ENCODE assay signal across 15 cellular contexts in genomic region chr2:209613941-209614340, GRCh38.
"Had no signal": no experiment of that assay in that cellular context is flagged by ENCODE, and none has a peak within 500 bp of the region (broad histone marks: within the 10 kb centered on the region; RNA-seq: fewer than 3 reads in every experiment).

No MANE protein-coding gene starts in this region.

- DNase-seq: activated B cell treated with CpG ODN at 0.5 μM for 24 hours; activated CD4-positive, alpha-beta T cell treated with anti-CD3 and anti-CD28 coated beads, Interleukin-2, amount 10 ng/mL, durations not matched to agents 24 days and 14 days; central memory CD4-positive, alpha-beta T cell; effector memory CD4-positive, alpha-beta T cell; hippocampal formation; left cardiac atrium; lower lobe of right lung; occipital lobe; right lobe of liver; stimulated activated naive CD4-positive, alpha-beta T cell treated with Interleukin-2 at 50 U/mL for 16 hours; upper lobe of left lung had no signal

- ATAC-seq: activated T-helper 17 cell treated with anti-CD3 and anti-CD28 coated beads, Interleukin-2, amount 50 U/mL, for 72 hours; gastroesophageal sphincter; left cardiac atrium; lower lobe of right lung; right lobe of liver had no signal

- H3K27me3 ChIP-seq: gastroesophageal sphincter, right lobe of liver, upper lobe of left lung had no signal

- H3K9me3 ChIP-seq: lower lobe of right lung, right lobe of liver, upper lobe of left lung had no signal

- H3K4me1 ChIP-seq: gastroesophageal sphincter, lower lobe of right lung, right lobe of liver, upper lobe of left lung had no signal

- H3K4me3 ChIP-seq: coronary artery, gastroesophageal sphincter, lower lobe of right lung, right lobe of liver, upper lobe of left lung had no signal

- H3K36me3 ChIP-seq: gastroesophageal sphincter, lower lobe of right lung, right lobe of liver, upper lobe of left lung had no signal

- H3K27ac ChIP-seq: coronary artery, epithelial cell of prostate, gastroesophageal sphincter, lower lobe of right lung, right lobe of liver, upper lobe of left lung had no signal
